In genomic region chr6:154356690-154357089, GRCh38 we compare ENCODE assay signal across 10 cellular contexts. TPM values are rescaled to one million over a fixed set of nuclear protein-coding genes. Genes with fewer than 3 reads are reported as not detected.
DNase-seq lines count a peak whose midpoint lies in the region; ATAC-seq, FAIRE-seq and TF ChIP-seq lines count a peak whose summit lies in the region.
"Had no signal": no experiment of that assay in that cellular context is flagged by ENCODE, and none has a peak within 500 bp of the region (broad histone marks: within the 10 kb centered on the region; RNA-seq: fewer than 3 reads in every experiment).

TSS of gene IPCEF1 (minus strand) at chr6:154356803. CDS start at chr6:154265947, 90,856 bp downstream.

- FAIRE-seq in kidney (lab: Jason Lieb, UNC) = no peak

- H3K4me1 ChIP-seq in mononuclear cell (ENCODE audit: insufficient read depth, low read length) = peaks cover 73% of the 10 kb centered on the region
- H3K4me1 ChIP-seq in kidney (ENCODE audit: control insufficient read depth in 1 of 2, insufficient read depth in 1 of 2, low read depth in 1 of 2, low read length in 2 of 2) = no peaks in the 10 kb centered on the region

- intact Hi-C loops in kidney (cut with DNase I) = no loop called here

- no peak for TF ChIP-seq CTCF in kidney (IDR thresholded peaks at IDR 0.05; ENCODE audit: borderline replicate concordance, extremely low read depth, insufficient read depth)

- no peaks in the 10 kb centered on the region for H3K27me3 ChIP-seq in mononuclear cell (ENCODE audit: insufficient read depth, low read length)

- ATAC-seq in HG02642 (IDR thresholded peaks at IDR 0.05; ENCODE audit: poor library complexity, unreplicated experiment) = peak; percentile 29
- ATAC-seq: HCT116 had no signal

- H3K9me3 ChIP-seq in mononuclear cell (ENCODE audit: low read depth, low read length) (no peaks in the 10 kb centered on the region), kidney (ENCODE audit: control insufficient read depth in 1 of 2, low read length in 2 of 2) (no peaks in the 10 kb centered on the region)

- DNase-seq in GF-D8 (lab: John Stamatoyannopoulos, UW) (peak; percentile 89), UCSD-AML1 (lab: John Stamatoyannopoulos, UW; ENCODE audit: unreplicated experiment) (peak; percentile 26), HPDE6-E6E7 (ENCODE audit: extremely low spot score) (no peak), NCI-H1092 (lab: John Stamatoyannopoulos, UW) (no peak), kidney (no peak)
- DNase-seq in activated T-cell treated with anti-CD3 and anti-CD28 coated beads, Interleukin-2, amount 50 U/mL, for 1 hour = no peak
- DNase-seq: DMS153 had no signal

- H3K27ac ChIP-seq in kidney (ENCODE audit: low read depth in 2 of 2, low read length in 2 of 2) = no peak within 1 kb of the TSS

- H3K4me3 ChIP-seq in mononuclear cell (ENCODE audit: low read length) = peak within 1 kb of the TSS; percentile 32
- no peak within 1 kb of the TSS for H3K4me3 ChIP-seq in kidney (ENCODE audit: low read length in 2 of 2)

- H3K9ac ChIP-seq in kidney (ENCODE audit: low read length in 2 of 2) = no peak within 1 kb of the TSS

- no peaks in the 10 kb centered on the region for H3K36me3 ChIP-seq in kidney (ENCODE audit: control insufficient read depth in 1 of 2, insufficient read depth in 2 of 2, low read length in 2 of 2)

RNA-seq across cellular contexts. Expression of gene IPCEF1, which starts in this region (rescaled TPM):
- total RNA-seq in mononuclear cell (73.5 TPM), kidney (25.9 TPM)
- polyA plus RNA-seq in kidney (ENCODE audit: insufficient read depth, low read depth, low replicate concordance) = 2.7 TPM

Comparison
In these comparisons a context has a peak if more than half of its experiments do, and no peak if none do; other contexts are left out.
1. DNase-seq: peak in GF-D8 (single experiment) and UCSD-AML1 (single experiment); none in HPDE6-E6E7 (single experiment), NCI-H1092 (single experiment), activated T-cell treated with anti-CD3 and anti-CD28 coated beads, Interleukin-2, amount 50 U/mL, for 1 hour (single experiment) and kidney (single experiment).